In genomic region chr9:137502008-137502913, GRCh38 we compare ENCODE assay signal across 1 cellular context.
TF ChIP-seq lines count a peak whose summit lies in the region.

No MANE protein-coding gene starts in this region.

TF ChIP-seq in K562, 482 proteins besides CTCF, POLR2A, EP300 and RAD21:
- TF ChIP-seq TCFL5 (CRISPR knock-in tag; conservative IDR thresholded peaks at IDR 0.05) (no peak), ZFX (CRISPR knock-in tag; IDR thresholded peaks at IDR 0.05) (peak; percentile 20; the same call in 1 of the 2 replicates), NRF1 (conservative IDR thresholded peaks at IDR 0.05 in 1 of 2, IDR thresholded peaks at IDR 0.05 in 1 of 2) (no peak), RBM15 (IDR thresholded peaks at IDR 0.05; ENCODE audit: insufficient read depth, low read length) (no peak), ETV6 (IDR thresholded peaks at IDR 0.05; ENCODE audit: borderline replicate concordance in 1 of 2, low read depth in 2 of 2, low read length in 1 of 2) (no peak), ETV6 (CRISPR knock-in tag; IDR thresholded peaks at IDR 0.05; ENCODE audit: borderline replicate concordance) (no peak), KDM4B (IDR thresholded peaks at IDR 0.05; ENCODE audit: borderline replicate concordance in 2 of 2, low read depth in 1 of 2) (0 out of 4 replicates have a peak, but pooled peaks of 1 of the 2 experiments have one; percentile 41), ZNF79 (CRISPR knock-in tag; IDR thresholded peaks at IDR 0.05; ENCODE audit: low read depth) (no peak), HDAC6 (IDR thresholded peaks at IDR 0.05; ENCODE audit: low read depth, low read length) (no peak), VEZF1 (CRISPR knock-in tag; IDR thresholded peaks at IDR 0.05) (peak; percentile 64), UBTF (IDR thresholded peaks at IDR 0.05; ENCODE audit: borderline replicate concordance in 1 of 2, low read depth in 2 of 2, low read length in 2 of 2) (peak; percentile 38 to 64; a peak in 1 of 4 replicates), CEBPG (CRISPR knock-in tag; IDR thresholded peaks at IDR 0.05) (no peak), CEBPG (tag; conservative IDR thresholded peaks at IDR 0.05 in 1 of 2, IDR thresholded peaks at IDR 0.05 in 1 of 2) (no peak), TEAD1 (CRISPR knock-in tag; IDR thresholded peaks at IDR 0.05) (no peak), MBD2 (IDR thresholded peaks at IDR 0.05; ENCODE audit: borderline replicate concordance, low read depth) (no peak), ATF1 (CRISPR knock-in tag; IDR thresholded peaks at IDR 0.05) (no peak), ATF1 (tag; IDR thresholded peaks at IDR 0.05) (no peak), ZNF263 (CRISPR knock-in tag; IDR thresholded peaks at IDR 0.05; ENCODE audit: borderline replicate concordance) (peak; percentile 67; the same call in 1 of the 2 replicates), CREM (IDR thresholded peaks at IDR 0.05; ENCODE audit: low read depth) (0 out of 2 replicates have a peak, but pooled peaks have one; percentile 39), C11orf30 (IDR thresholded peaks at IDR 0.05; ENCODE audit: low read depth) (no peak), TFAP4 (CRISPR knock-in tag; IDR thresholded peaks at IDR 0.05; ENCODE audit: borderline replicate concordance) (0 out of 2 replicates have a peak, but pooled peaks have one; percentile 29), ATF3 (IDR thresholded peaks at IDR 0.05) (peak; percentile 62), ATF3 (CRISPR knock-in tag; conservative IDR thresholded peaks at IDR 0.05) (no peak), TRIM24 (IDR thresholded peaks at IDR 0.05) (no peak)
- TF ChIP-seq, protein P1, sequence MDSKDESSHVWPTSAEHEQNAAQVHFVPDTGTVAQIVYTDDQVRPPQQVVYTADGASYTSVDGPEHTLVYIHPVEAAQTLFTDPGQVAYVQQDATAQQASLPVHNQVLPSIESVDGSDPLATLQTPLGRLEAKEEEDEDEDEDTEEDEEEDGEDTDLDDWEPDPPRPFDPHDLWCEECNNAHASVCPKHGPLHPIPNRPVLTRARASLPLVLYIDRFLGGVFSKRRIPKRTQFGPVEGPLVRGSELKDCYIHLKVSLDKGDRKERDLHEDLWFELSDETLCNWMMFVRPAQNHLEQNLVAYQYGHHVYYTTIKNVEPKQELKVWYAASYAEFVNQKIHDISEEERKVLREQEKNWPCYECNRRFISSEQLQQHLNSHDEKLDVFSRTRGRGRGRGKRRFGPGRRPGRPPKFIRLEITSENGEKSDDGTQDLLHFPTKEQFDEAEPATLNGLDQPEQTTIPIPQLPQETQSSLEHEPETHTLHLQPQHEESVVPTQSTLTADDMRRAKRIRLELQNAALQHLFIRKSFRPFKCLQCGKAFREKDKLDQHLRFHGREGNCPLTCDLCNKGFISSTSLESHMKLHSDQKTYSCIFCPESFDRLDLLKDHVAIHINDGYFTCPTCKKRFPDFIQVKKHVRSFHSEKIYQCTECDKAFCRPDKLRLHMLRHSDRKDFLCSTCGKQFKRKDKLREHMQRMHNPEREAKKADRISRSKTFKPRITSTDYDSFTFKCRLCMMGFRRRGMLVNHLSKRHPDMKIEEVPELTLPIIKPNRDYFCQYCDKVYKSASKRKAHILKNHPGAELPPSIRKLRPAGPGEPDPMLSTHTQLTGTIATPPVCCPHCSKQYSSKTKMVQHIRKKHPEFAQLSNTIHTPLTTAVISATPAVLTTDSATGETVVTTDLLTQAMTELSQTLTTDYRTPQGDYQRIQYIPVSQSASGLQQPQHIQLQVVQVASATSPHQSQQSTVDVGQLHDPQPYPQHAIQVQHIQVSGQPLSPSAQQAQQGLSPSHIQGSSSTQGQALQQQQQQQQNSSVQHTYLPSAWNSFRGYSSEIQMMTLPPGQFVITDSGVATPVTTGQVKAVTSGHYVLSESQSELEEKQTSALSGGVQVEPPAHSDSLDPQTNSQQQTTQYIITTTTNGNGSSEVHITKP (IDR thresholded peaks at IDR 0.05; ENCODE audit: partially characterized antibody) = peak; percentile 74
- TF ChIP-seq, protein P2, sequence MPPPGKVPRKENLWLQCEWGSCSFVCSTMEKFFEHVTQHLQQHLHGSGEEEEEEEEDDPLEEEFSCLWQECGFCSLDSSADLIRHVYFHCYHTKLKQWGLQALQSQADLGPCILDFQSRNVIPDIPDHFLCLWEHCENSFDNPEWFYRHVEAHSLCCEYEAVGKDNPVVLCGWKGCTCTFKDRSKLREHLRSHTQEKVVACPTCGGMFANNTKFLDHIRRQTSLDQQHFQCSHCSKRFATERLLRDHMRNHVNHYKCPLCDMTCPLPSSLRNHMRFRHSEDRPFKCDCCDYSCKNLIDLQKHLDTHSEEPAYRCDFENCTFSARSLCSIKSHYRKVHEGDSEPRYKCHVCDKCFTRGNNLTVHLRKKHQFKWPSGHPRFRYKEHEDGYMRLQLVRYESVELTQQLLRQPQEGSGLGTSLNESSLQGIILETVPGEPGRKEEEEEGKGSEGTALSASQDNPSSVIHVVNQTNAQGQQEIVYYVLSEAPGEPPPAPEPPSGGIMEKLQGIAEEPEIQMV (tag; conservative IDR thresholded peaks at IDR 0.05; ENCODE audit: low read depth) = no peak
